Comparison of ENCODE assay signal across 1 cellular context in genomic region chr20:18613553-18613952, GRCh38.
TF ChIP-seq lines count a peak whose summit lies in the region.

No MANE protein-coding gene starts in this region.

TF ChIP-seq in endothelial cell of umbilical vein, 7 proteins besides CTCF, POLR2A, EP300 and RAD21:
- TF ChIP-seq GATA2 (IDR thresholded peaks at IDR 0.05; ENCODE audit: insufficient read depth, insufficient read length, low read depth, low read length) (no peak), POLR2AphosphoS5 (IDR thresholded peaks at IDR 0.05; ENCODE audit: insufficient read depth, low read depth, low read length) (no peak), MAX (IDR thresholded peaks at IDR 0.05; ENCODE audit: insufficient read depth, insufficient read length) (no peak), FOS (IDR thresholded peaks at IDR 0.05; ENCODE audit: borderline replicate concordance, insufficient read depth, low read length) (no peak), EZH2 (IDR thresholded peaks at IDR 0.05; ENCODE audit: borderline replicate concordance, low read depth, low read length, severe bottlenecking) (no peak)
